Comparison of ENCODE assay signal across 8 cellular contexts in genomic region chr13:30744056-30744684, GRCh38. TPM values are rescaled to one million over a fixed set of nuclear protein-coding genes. Genes with fewer than 3 reads are reported as not detected.
DNase-seq lines count a peak whose midpoint lies in the region; ATAC-seq and TF ChIP-seq lines count a peak whose summit lies in the region.

No MANE protein-coding gene starts in this region.

- H3K4me3 ChIP-seq in HL-60 (replicated peaks; ENCODE audit: insufficient read depth, low read length): no peak overlapping the region
- no peak overlapping the region for H3K4me3 ChIP-seq in coronary artery

- TF ChIP-seq CTCF in HL-60 (IDR thresholded peaks at IDR 0.05; ENCODE audit: insufficient read depth, low read length) (no peak), coronary artery (IDR thresholded peaks at IDR 0.05) (no peak)

- peak; percentile 95 for ATAC-seq in GM21367 (IDR thresholded peaks at IDR 0.05; ENCODE audit: unreplicated experiment)
- peak; percentile 14 for ATAC-seq in sciatic nerve

- peak overlapping the region; percentile 49 for H3K27ac ChIP-seq in HL-60 (replicated peaks)
- peak overlapping the region; percentile 41 to 82 for H3K27ac ChIP-seq in coronary artery

- H3K27me3 ChIP-seq in HL-60 (ENCODE audit: insufficient read depth, poor library complexity, severe bottlenecking): no peaks in the 10 kb centered on the region

- DNase-seq in CD1c-positive myeloid dendritic cell (ENCODE audit: extremely low spot score) (peak; percentile 86), HL-60 (ENCODE audit: low read depth in 1 of 2, low spot score in 1 of 2) (peak in 1 of 2 experiments; percentile 93), coronary artery (ENCODE audit: low spot score) (no peak), sciatic nerve (ENCODE audit: low spot score) (no peak), OCI-M2 (lab: John Stamatoyannopoulos, UW; ENCODE audit: unreplicated experiment) (no peak), HuH-7.5 (ENCODE audit: low spot score) (no peak)
- DNase-seq in activated CD4-positive, alpha-beta T cell treated with anti-CD3 and anti-CD28 coated beads for 1 hour: peak; percentile 72

- intact Hi-C loops in sciatic nerve (cut with DNase I): no loop called here

RNA-seq across cellular contexts. Expression of gene ALOX5AP, which starts 8.8 kb away (rescaled TPM):
- total RNA-seq in sciatic nerve: 21.8 TPM

Comparison
In these comparisons a context has a peak if more than half of its experiments do, and no peak if none do; other contexts are left out.
1. DNase-seq: peak in CD1c-positive myeloid dendritic cell (single experiment) and activated CD4-positive, alpha-beta T cell treated with anti-CD3 and anti-CD28 coated beads for 1 hour (single experiment); none in coronary artery (single experiment), sciatic nerve (single experiment), OCI-M2 (single experiment) and HuH-7.5 (single experiment).